Comparison of ENCODE assay signal across 8 cellular contexts in the genomic region with DNA sequence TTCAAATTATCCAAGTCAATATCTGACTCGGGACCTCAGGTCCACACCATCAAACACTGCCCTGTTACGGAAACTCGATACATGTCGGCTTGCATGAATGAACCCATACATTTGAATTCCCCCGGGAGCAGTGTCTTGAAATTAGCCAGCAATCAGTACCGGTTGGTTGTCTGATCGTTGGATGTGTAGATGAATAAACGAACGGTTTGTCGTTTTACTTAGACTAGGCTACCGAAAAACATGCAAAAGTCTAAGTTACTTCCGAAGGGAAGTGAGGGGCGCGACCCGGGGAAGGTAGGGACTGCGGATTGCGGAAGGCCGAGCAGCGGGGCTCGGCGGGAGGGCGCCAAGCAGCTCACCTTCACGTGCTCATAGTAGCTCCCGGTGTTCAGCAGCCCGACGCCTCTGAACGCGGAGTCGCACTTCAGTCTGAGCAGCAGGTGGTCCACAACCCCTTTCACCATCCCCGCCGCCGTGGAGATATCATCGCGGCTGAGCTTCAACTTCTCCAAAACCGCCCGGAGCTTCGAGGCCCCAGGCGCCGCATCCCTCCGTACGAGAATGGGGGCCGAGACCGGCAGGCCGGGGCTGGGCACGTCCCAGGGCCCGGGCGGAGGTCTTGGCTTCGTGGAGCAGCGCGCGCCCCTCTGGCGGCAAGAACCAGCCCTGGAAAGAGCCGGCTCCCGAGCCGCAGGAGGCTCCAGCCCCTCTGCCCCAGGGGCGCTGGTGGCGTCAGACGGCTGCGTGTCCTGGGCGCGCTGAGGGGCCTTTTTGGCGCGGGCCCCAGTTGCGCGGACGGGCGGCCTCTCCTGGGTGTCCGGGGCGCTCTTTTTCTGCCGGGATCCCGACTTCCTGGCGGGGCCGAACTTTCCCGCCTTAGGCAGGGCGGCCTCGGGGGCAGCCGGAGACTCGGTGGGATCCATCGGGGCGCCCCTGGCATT. TPM values are rescaled to one million over a fixed set of nuclear protein-coding genes. Genes with fewer than 3 reads are reported as not detected.
DNase-seq lines count a peak whose midpoint lies in the region; ATAC-seq, FAIRE-seq and TF ChIP-seq lines count a peak whose summit lies in the region.

No MANE protein-coding gene starts in this region.

- no peaks in the 10 kb centered on the region for H3K27me3 Mint-ChIP-seq in activated naive CD4-positive, alpha-beta T cell treated with anti-CD3 and anti-CD28 coated beads for 36 hours (ENCODE audit: low read depth)
- peaks cover 2% of the 10 kb centered on the region for H3K27me3 Mint-ChIP-seq in osteocyte (ENCODE audit: unreplicated experiment)

- TF ChIP-seq CTCF in osteocyte (IDR thresholded peaks at IDR 0.05): no peak

- peak; percentile 41 for ATAC-seq in HG03457 (IDR thresholded peaks at IDR 0.05; ENCODE audit: unreplicated experiment)

- H3K4me2 ChIP-seq in BLaER1 treated with 17β-estradiol and CSF1 and Interleukin-3, amounts not matched to agents 10 nM and 100 nM: peak overlapping the region; percentile 82 to 94 (median 86)

- peaks cover 38 to 74% (median 59%) of the 10 kb centered on the region in 10 experiments for H3K4me1 ChIP-seq in BLaER1 treated with 17β-estradiol and CSF1 and Interleukin-3, amounts not matched to agents 10 nM and 100 nM

- H3K4me3 ChIP-seq in BLaER1 treated with 17β-estradiol and CSF1 and Interleukin-3, amounts not matched to agents 10 nM and 100 nM: peak overlapping the region; percentile 80 to 95 (median 86)

- intact Hi-C loops in activated naive CD4-positive, alpha-beta T cell treated with anti-CD3 and anti-CD28 coated beads for 36 hours (cut with micrococcal nuclease): loop anchor here (1.0 to 5.0 kb wide), 8 partner anchors 10 to 281 kb away; a partner anchor contains a TSS

- H3K27me3 ChIP-seq in BLaER1 treated with 17β-estradiol and CSF1 and Interleukin-3, amounts not matched to agents 10 nM and 100 nM: no peaks in the 10 kb centered on the region

- H3K27ac Mint-ChIP-seq in activated naive CD4-positive, alpha-beta T cell treated with anti-CD3 and anti-CD28 coated beads for 36 hours: peak overlapping the region; percentile 86
- no peak overlapping the region for H3K27ac Mint-ChIP-seq in osteocyte (ENCODE audit: unreplicated experiment)

- peak overlapping the region; percentile 90 for H3K4me3 Mint-ChIP-seq in activated naive CD4-positive, alpha-beta T cell treated with anti-CD3 and anti-CD28 coated beads for 36 hours
- H3K4me3 Mint-ChIP-seq in osteocyte (ENCODE audit: unreplicated experiment): peak overlapping the region; percentile 67

- H3K9me3 ChIP-seq in BLaER1 treated with 17β-estradiol and CSF1 and Interleukin-3, amounts not matched to agents 10 nM and 100 nM (replicated peaks in 1 of 11): no peaks in the 10 kb centered on the region; a peak in 3 of 22 replicates

- peak overlapping the region; percentile 91 to 98 (median 95) for H3K9ac ChIP-seq in BLaER1 treated with 17β-estradiol and CSF1 and Interleukin-3, amounts not matched to agents 10 nM and 100 nM

- peaks cover 34% of the 10 kb centered on the region for H3K36me3 Mint-ChIP-seq in activated naive CD4-positive, alpha-beta T cell treated with anti-CD3 and anti-CD28 coated beads for 36 hours (ENCODE audit: low read depth)
- H3K36me3 Mint-ChIP-seq in osteocyte (ENCODE audit: unreplicated experiment): no peaks in the 10 kb centered on the region

- CTCF ChIA-PET in activated naive CD4-positive, alpha-beta T cell treated with anti-CD3 and anti-CD28 coated beads for 36 hours (lab: Charles Lee): interaction anchor here (1.2 to 1.6 kb wide), 2 partner anchors 10 to 71 kb away, joined by 4 to 6 read pairs; a partner anchor contains a TSS

- peaks cover 35% of the 10 kb centered on the region for H3K4me1 Mint-ChIP-seq in activated naive CD4-positive, alpha-beta T cell treated with anti-CD3 and anti-CD28 coated beads for 36 hours (ENCODE audit: low read depth)
- H3K4me1 Mint-ChIP-seq in osteocyte (ENCODE audit: unreplicated experiment): peaks cover 7% of the 10 kb centered on the region

- peaks cover 17 to 45% (median 39%) of the 10 kb centered on the region in 11 experiments; a peak in 20 of 22 replicates for H4K20me1 ChIP-seq in BLaER1 treated with 17β-estradiol and CSF1 and Interleukin-3, amounts not matched to agents 10 nM and 100 nM

- peak; percentile 28 for DNase-seq in GM19239 (ENCODE audit: insufficient read length, low spot score)
- peak; percentile 71 for DNase-seq in RKO (ENCODE audit: low spot score)
- DNase-seq in activated naive CD4-positive, alpha-beta T cell treated with anti-CD3 and anti-CD28 coated beads for 36 hours: peak; percentile 60
- DNase-seq in germinal center (ENCODE audit: low spot score): peak; percentile 56
- DNase-seq in osteocyte (ENCODE audit: extremely low spot score, unreplicated experiment): no peak
- DNase-seq in NCI-H1048 (lab: John Stamatoyannopoulos, UW): no peak

- FAIRE-seq in GM19239 (lab: Jason Lieb, UNC): peak; percentile 98

- peak overlapping the region; percentile 84 to 98 (median 97) for H3K27ac ChIP-seq in BLaER1 treated with 17β-estradiol and CSF1 and Interleukin-3, amounts not matched to agents 10 nM and 100 nM

- no peaks in the 10 kb centered on the region for H3K9me3 Mint-ChIP-seq in activated naive CD4-positive, alpha-beta T cell treated with anti-CD3 and anti-CD28 coated beads for 36 hours
- no peaks in the 10 kb centered on the region for H3K9me3 Mint-ChIP-seq in osteocyte (ENCODE audit: unreplicated experiment)

- H3K36me3 ChIP-seq in BLaER1 treated with 17β-estradiol and CSF1 and Interleukin-3, amounts not matched to agents 10 nM and 100 nM: peaks cover 12 to 42% (median 36%) of the 10 kb centered on the region in 11 experiments; a peak in 21 of 22 replicates

RNA-seq across cellular contexts. Expression of a gene that starts 0.7 kb away (rescaled TPM):
- 10 to 100 TPM; 17.4 to 17.8 TPM for total RNA-seq in activated naive CD4-positive, alpha-beta T cell treated with anti-CD3 and anti-CD28 coated beads for 36 hours
- total RNA-seq in osteocyte: 0.37 and 0.59 TPM in 2 replicates

RNA-seq across cellular contexts. Expression of a gene that starts 10.1 kb away (rescaled TPM):
- 10 to 100 TPM; 38.7 to 47.1 TPM for total RNA-seq in activated naive CD4-positive, alpha-beta T cell treated with anti-CD3 and anti-CD28 coated beads for 36 hours
- total RNA-seq in osteocyte: 23.7 and 24.8 TPM in 2 replicates

RNA-seq across cellular contexts. Expression of a gene that starts 56.8 kb away (rescaled TPM):
- not detected for total RNA-seq in activated naive CD4-positive, alpha-beta T cell treated with anti-CD3 and anti-CD28 coated beads for 36 hours
- not detected in 2 replicates for total RNA-seq in osteocyte

Comparison
In these comparisons a context has a peak if more than half of its experiments do, and no peak if none do; other contexts are left out.
1. DNase-seq: peak in GM19239 (single experiment), RKO (single experiment), activated naive CD4-positive, alpha-beta T cell treated with anti-CD3 and anti-CD28 coated beads for 36 hours (single experiment) and germinal center (single experiment); none in osteocyte (single experiment) and NCI-H1048 (single experiment).
2. RNA of a gene that starts 0.7 kb away (total RNA-seq): 17.4 to 17.8 TPM in activated naive CD4-positive, alpha-beta T cell treated with anti-CD3 and anti-CD28 coated beads for 36 hours; 0.37 to 0.59 TPM in osteocyte; every median in the first group is over 10 times any median in the second.